Comparison of ENCODE assay signal across 1 cellular context in genomic region chr10:43574035-43574892, GRCh38.
TF ChIP-seq lines count a peak whose summit lies in the region.

ZNF239 (minus strand) TSS chr10:43574616; CDS start chr10:43558079, 16,537 bp downstream.

TF ChIP-seq in IMR-90, 13 proteins besides CTCF, POLR2A, EP300 and RAD21 (continued from another document):
- no peak for TF ChIP-seq ELK1 (IDR thresholded peaks at IDR 0.05; ENCODE audit: borderline replicate concordance, low read depth, low read length)
- no peak for TF ChIP-seq CEBPB (IDR thresholded peaks at IDR 0.05; ENCODE audit: low read depth, low read length)
- TF ChIP-seq FOS (IDR thresholded peaks at IDR 0.05; ENCODE audit: low read depth, low read length) = no peak
- no peak for TF ChIP-seq CHD1 (IDR thresholded peaks at IDR 0.05; ENCODE audit: low read depth, low read length)
- no peak for TF ChIP-seq RCOR1 (IDR thresholded peaks at IDR 0.05; ENCODE audit: insufficient replicate concordance, low read length)
- TF ChIP-seq NFE2L2 (IDR thresholded peaks at IDR 0.05; ENCODE audit: low read depth, low read length) = no peak
- TF ChIP-seq MXI1 (IDR thresholded peaks at IDR 0.05; ENCODE audit: borderline replicate concordance, low read depth, low read length) = peak; percentile 91
